13 cellular contexts compared by ENCODE assay signal in the genomic region with DNA sequence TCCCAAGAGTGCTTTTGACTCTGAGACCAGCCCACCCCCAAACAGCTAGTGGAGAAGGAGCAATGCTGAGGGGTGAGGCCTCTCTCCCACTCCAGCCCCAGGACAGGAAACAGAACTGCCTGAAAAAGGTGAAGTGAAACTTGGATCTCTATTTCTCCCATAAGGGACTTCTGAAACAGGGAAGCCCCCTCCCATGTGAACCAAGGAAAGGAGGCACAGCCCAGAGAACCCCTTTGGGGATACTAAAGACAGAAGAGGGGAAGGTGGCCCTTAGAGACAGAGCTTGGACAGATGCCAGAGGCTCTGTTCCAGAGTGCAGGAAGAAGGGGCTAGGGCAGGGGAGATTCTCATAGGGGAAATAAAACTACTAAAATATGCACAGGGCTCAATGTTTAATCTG. TPM values are rescaled to one million over a fixed set of nuclear protein-coding genes. Genes with fewer than 3 reads are reported as not detected.
DNase-seq lines count a peak whose midpoint lies in the region; ATAC-seq and TF ChIP-seq lines count a peak whose summit lies in the region.
"Had no signal": no experiment of that assay in that cellular context is flagged by ENCODE, and none has a peak within 500 bp of the region (broad histone marks: within the 10 kb centered on the region; RNA-seq: fewer than 3 reads in every experiment).

No MANE protein-coding gene starts in this region.

- TF ChIP-seq POLR2A in stomach (IDR thresholded peaks at IDR 0.05): no peak

- H3K27ac Mint-ChIP-seq in MCF 10A (ENCODE audit: low read depth, unreplicated experiment): peak overlapping the region; percentile 49
- H3K27ac Mint-ChIP-seq in T-helper 17 cell: peak overlapping the region; percentile 99
- H3K27ac Mint-ChIP-seq in endothelial cell (ENCODE audit: unreplicated experiment): peak overlapping the region; percentile 78
- no peak overlapping the region for H3K27ac Mint-ChIP-seq in type B pancreatic cell

- dilution Hi-C loops in mammary epithelial cell (cut with HindIII; ENCODE audit: low sequenced_read_pairs): loop anchor here (5.0 kb wide), 1 partner anchor 62 kb away; no protein-coding TSS in a partner anchor

- no peak overlapping the region for H3K9ac ChIP-seq in mammary epithelial cell (ENCODE audit: insufficient read depth, low read length)

- ATAC-seq in T-helper 17 cell: no peak
- ATAC-seq: left lobe of liver had no signal

- peaks cover 6% of the 10 kb centered on the region for H3K36me3 ChIP-seq in mammary epithelial cell (ENCODE audit: insufficient read depth, low read length)
- H3K36me3 ChIP-seq in stomach: peaks cover 19 to 61% (median 54%) of the 10 kb centered on the region in 4 donors

- CTCF ChIA-PET in MCF 10A (lab: Yijun Ruan, JAX): interaction anchor here (0.7 to 7.3 kb wide), 7 partner anchors 34 to 161 kb away, joined by 3 to 158 read pairs (median 3); a partner anchor contains a TSS
- CTCF ChIA-PET in mammary epithelial cell (lab: Charles Lee; ENCODE audit: low non-redundant PET): interaction anchor here (0.9 kb wide), 1 partner anchor 154 kb away, joined by 3 read pairs; no protein-coding TSS in a partner anchor

- no peak overlapping the region for H3K4me2 ChIP-seq in mammary epithelial cell (ENCODE audit: insufficient read depth, low read depth, low read length)
- H3K4me2 ChIP-seq: PC-9 had no signal

- no peaks in the 10 kb centered on the region for H3K27me3 Mint-ChIP-seq in MCF 10A (ENCODE audit: insufficient read depth, unreplicated experiment)
- no peaks in the 10 kb centered on the region for H3K27me3 Mint-ChIP-seq in T-helper 17 cell
- peaks cover 11% of the 10 kb centered on the region for H3K27me3 Mint-ChIP-seq in endothelial cell (ENCODE audit: unreplicated experiment)
- no peaks in the 10 kb centered on the region for H3K27me3 Mint-ChIP-seq in type B pancreatic cell

- intact Hi-C loops in MCF 10A (cut with micrococcal nuclease): loop anchor here (5.0 kb wide), 1 partner anchor 462 kb away; a partner anchor contains a TSS
- intact Hi-C loops in mammary epithelial cell (cut with micrococcal nuclease): loop anchor here (5.0 kb wide), 1 partner anchor 152 kb away; a partner anchor contains a TSS
- intact Hi-C loops in stomach (cut with DNase I; ENCODE audit: low total_unique reads): loop anchor here (10.0 kb wide), 2 partner anchors 65 to 135 kb away; no protein-coding TSS in a partner anchor

- no peak overlapping the region for H2AFZ ChIP-seq in mammary epithelial cell (ENCODE audit: low read depth, low read length)
- H2AFZ ChIP-seq: PC-9 had no signal

- H3K9me3 ChIP-seq in mammary epithelial cell (replicated peaks; ENCODE audit: insufficient read depth, low read length) (no peaks in the 10 kb centered on the region), T-helper 17 cell (ENCODE audit: control insufficient read depth, low read length, poor library complexity, severe bottlenecking) (no peaks in the 10 kb centered on the region), stomach (no peaks in the 10 kb centered on the region)

- peaks cover 48% of the 10 kb centered on the region for H3K36me3 Mint-ChIP-seq in MCF 10A (ENCODE audit: insufficient read depth, unreplicated experiment)
- peaks cover 11% of the 10 kb centered on the region for H3K36me3 Mint-ChIP-seq in T-helper 17 cell (ENCODE audit: low read depth)
- peaks cover 25% of the 10 kb centered on the region for H3K36me3 Mint-ChIP-seq in endothelial cell (ENCODE audit: low read depth, unreplicated experiment)
- peaks cover 14% of the 10 kb centered on the region for H3K36me3 Mint-ChIP-seq in type B pancreatic cell

- no peaks in the 10 kb centered on the region for H4K20me1 ChIP-seq in mammary epithelial cell (ENCODE audit: insufficient read depth, low read length)

- peaks cover 5% of the 10 kb centered on the region for H3K4me1 ChIP-seq in mammary epithelial cell (ENCODE audit: insufficient read depth, low read length)
- peaks cover 3 to 44% (median 15%) of the 10 kb centered on the region in 4 donors for H3K4me1 ChIP-seq in stomach

- no peaks in the 10 kb centered on the region for H3K27me3 ChIP-seq in mammary epithelial cell (ENCODE audit: insufficient read depth, low read length)
- no peaks in the 10 kb centered on the region for H3K27me3 ChIP-seq in stomach

- H3K27ac ChIP-seq in mammary epithelial cell (ENCODE audit: insufficient read depth, low read depth, low read length) (no peak overlapping the region), stomach (peak overlapping the region in 3 of 5 donors; percentile 18 to 36 (median 28))
- H3K27ac ChIP-seq: PC-9 had no signal

- BruUV-seq in MCF 10A (replicated peaks; lab: Mats Ljungman, UMichigan) (no TSS peak), mammary epithelial cell (replicated peaks; lab: Mats Ljungman, UMichigan) (no TSS peak)

- H3K79me2 ChIP-seq in mammary epithelial cell (ENCODE audit: insufficient read depth, low read length): peaks cover 5% of the 10 kb centered on the region

- no peak for TF ChIP-seq CTCF in MCF 10A (IDR thresholded peaks at IDR 0.05; ENCODE audit: unreplicated experiment)
- TF ChIP-seq CTCF in mammary epithelial cell (conservative IDR thresholded peaks at IDR 0.05 in 1 of 2, IDR thresholded peaks at IDR 0.05 in 1 of 2; ENCODE audit: extremely low read depth in 1 of 2, insufficient read depth in 1 of 2, low read depth in 1 of 2, low read length in 2 of 2): no peak
- no peak for TF ChIP-seq CTCF in endothelial cell (IDR thresholded peaks at IDR 0.05; ENCODE audit: unreplicated experiment)
- no peak for TF ChIP-seq CTCF in stomach (IDR thresholded peaks at IDR 0.05)
- no peak for TF ChIP-seq CTCF in type B pancreatic cell (conservative IDR thresholded peaks at IDR 0.05)

- no peaks in the 10 kb centered on the region for H3K9me3 Mint-ChIP-seq in MCF 10A (ENCODE audit: unreplicated experiment)
- no peaks in the 10 kb centered on the region for H3K9me3 Mint-ChIP-seq in endothelial cell (ENCODE audit: unreplicated experiment)
- no peaks in the 10 kb centered on the region for H3K9me3 Mint-ChIP-seq in type B pancreatic cell

- H3K4me3 Mint-ChIP-seq in MCF 10A (ENCODE audit: unreplicated experiment) (no peak overlapping the region), T-helper 17 cell (peak overlapping the region; percentile 68), endothelial cell (ENCODE audit: unreplicated experiment) (peak overlapping the region; percentile 62), type B pancreatic cell (no peak overlapping the region)

- H3K4me3 ChIP-seq in mammary epithelial cell (replicated peaks in 1 of 3; ENCODE audit: insufficient read depth in 1 of 3, low read depth in 2 of 3, low read length in 3 of 3) (no peak overlapping the region), stomach (peak overlapping the region in 1 of 4 donors; percentile 9)
- H3K4me3 ChIP-seq: PC-9 had no signal

- in situ Hi-C loops in mammary epithelial cell (cut with MboI; ENCODE audit: low sequenced_read_pairs in 2 of 2): loop anchor here in 1 of 2 donors (10.0 kb wide), 1 partner anchor 65 kb away; no protein-coding TSS in a partner anchor

- H3K4me1 Mint-ChIP-seq in MCF 10A (ENCODE audit: insufficient read depth, unreplicated experiment) (peaks cover 17% of the 10 kb centered on the region), T-helper 17 cell (peaks cover 45% of the 10 kb centered on the region), endothelial cell (ENCODE audit: unreplicated experiment) (peaks cover 29% of the 10 kb centered on the region), type B pancreatic cell (ENCODE audit: unreplicated experiment) (peaks cover 2% of the 10 kb centered on the region)

- POLR2A ChIA-PET in MCF 10A (lab: Yijun Ruan, JAX): interaction anchor here (0.6 to 2.1 kb wide), 3 partner anchors 56 to 122 kb away, joined by 3 to 7 read pairs (median 3); a partner anchor contains a TSS

- no peak for TF ChIP-seq EP300 in stomach (IDR thresholded peaks at IDR 0.05)

- DNase-seq in MCF 10A (ENCODE audit: unreplicated experiment): no peak
- DNase-seq in mammary epithelial cell: no peak
- no peak for DNase-seq in T-helper 17 cell
- DNase-seq in endothelial cell (ENCODE audit: low spot score): no peak
- DNase-seq in stomach: no peak
- DNase-seq in type B pancreatic cell (ENCODE audit: extremely low spot score, unreplicated experiment): no peak
- no peak for DNase-seq in stimulated activated CD4-positive, alpha-beta T cell treated with anti-CD3 and anti-CD28 coated beads, Interleukin-15, amount 100 ng/mL, for 24 hours
- DNase-seq in NCI-H2107 (lab: John Stamatoyannopoulos, UW): no peak
- DNase-seq: GF-D8; PC-9; stimulated activated CD4-positive, alpha-beta T cell treated with anti-CD3 and anti-CD28 coated beads, Interleukin-2, amount 100 ng/mL, for 24 hours had no signal

RNA-seq across cellular contexts. Expression of a gene that starts 2.9 kb away (rescaled TPM):
- total RNA-seq in MCF 10A (2022): not detected in 2 replicates
- not detected for total RNA-seq in mammary epithelial cell
- not detected for polyA plus RNA-seq in mammary epithelial cell
- not detected for polyA minus RNA-seq in mammary epithelial cell
- total RNA-seq in T-helper 17 cell: 1 to 10 TPM; 3.6 to 5.4 TPM
- 1.6 TPM for total RNA-seq in endothelial cell (ENCODE audit: unreplicated experiment)
- total RNA-seq in stomach: 10 to 100 TPM in 2 of 5 donors, 1 to 10 TPM in 1, not detected in 2; 2.0 to 19.4 (median 15.2) TPM
- 1 to 10 TPM; 3.2 to 9.5 (median 4.1) TPM for polyA plus RNA-seq in stomach
- total RNA-seq in type B pancreatic cell (ENCODE audit: low replicate concordance): not detected in 2 replicates
- total RNA-seq: osteocyte, PC-9 had no signal

RNA-seq across cellular contexts. Expression of a gene that starts 6.3 kb away (rescaled TPM):
- total RNA-seq in MCF 10A (2022) (14.4 and 22.3 TPM in 2 replicates), mammary epithelial cell (1 to 10 TPM; 7.3 to 9.7 TPM), T-helper 17 cell (under 1 TPM; 0.39 to 0.70 TPM), endothelial cell (ENCODE audit: unreplicated experiment) (7.5 TPM), stomach (10 to 100 TPM in 1 of 5 donors, 1 to 10 TPM in 4; 1.7 to 10.3 (median 4.5) TPM), type B pancreatic cell (ENCODE audit: low replicate concordance) (8.9 and 12.3 TPM in 2 replicates)
- polyA plus RNA-seq in mammary epithelial cell (3.8 TPM), stomach (1 to 10 TPM; 4.0 to 5.3 (median 4.7) TPM)
- 21.4 TPM for polyA minus RNA-seq in mammary epithelial cell

RNA-seq across cellular contexts. Expression of a gene that starts 6.6 kb away (rescaled TPM):
- total RNA-seq in MCF 10A (2022) (88.5 and 93.0 TPM in 2 replicates), mammary epithelial cell (10 to 100 TPM; 24.8 to 47.6 TPM), T-helper 17 cell (10 to 100 TPM; 33.7 to 37.8 TPM), endothelial cell (ENCODE audit: unreplicated experiment) (48.3 TPM), stomach (10 to 100 TPM in 3 of 5 donors, 1 to 10 TPM in 2; 4.5 to 57.8 (median 12.0) TPM), type B pancreatic cell (ENCODE audit: low replicate concordance) (39.3 and 42.1 TPM in 2 replicates)
- polyA plus RNA-seq in mammary epithelial cell (30.1 TPM), stomach (10 to 100 TPM; 35.2 to 66.3 (median 64.5) TPM)
- polyA minus RNA-seq in mammary epithelial cell: 20.5 TPM

RNA-seq across cellular contexts. Expression of a gene that starts 12.9 kb away (rescaled TPM):
- total RNA-seq in MCF 10A (2022): 2.3 and 9.5 TPM in 2 replicates
- 1 to 10 TPM in 1 of 2 donors, under 1 TPM in 1; 0.50 to 1.6 TPM for total RNA-seq in mammary epithelial cell
- polyA plus RNA-seq in mammary epithelial cell: 0.44 TPM
- polyA minus RNA-seq in mammary epithelial cell: 0.10 TPM
- 10 to 100 TPM in 1 of 2 donors, 1 to 10 TPM in 1; 9.5 to 11.3 TPM for total RNA-seq in T-helper 17 cell
- 214 TPM for total RNA-seq in endothelial cell (ENCODE audit: unreplicated experiment)
- 10 to 100 TPM in 2 of 5 donors, 1 to 10 TPM in 3; 4.4 to 12.3 (median 8.1) TPM for total RNA-seq in stomach
- polyA plus RNA-seq in stomach: 10 to 100 TPM in 2 of 3 donors, 1 to 10 TPM in 1; 7.1 to 13.9 (median 13.0) TPM
- total RNA-seq in type B pancreatic cell (ENCODE audit: low replicate concordance): 10.6 and 37.1 TPM in 2 replicates

RNA-seq across cellular contexts. Expression of a gene that starts 16.4 kb away (rescaled TPM):
- 1.1 TPM in 1 of 2 replicates, not detected in the other for total RNA-seq in MCF 10A (2022)
- not detected for total RNA-seq in mammary epithelial cell
- polyA plus RNA-seq in mammary epithelial cell: 0.23 TPM
- not detected for polyA minus RNA-seq in mammary epithelial cell
- total RNA-seq in T-helper 17 cell: 1 to 10 TPM; 1.0 to 3.0 TPM
- 1.1 TPM for total RNA-seq in endothelial cell (ENCODE audit: unreplicated experiment)
- not detected for total RNA-seq in stomach
- polyA plus RNA-seq in stomach: 1 to 10 TPM in 1 of 3 donors, not detected in 2; 1.2 TPM
- total RNA-seq in type B pancreatic cell (ENCODE audit: low replicate concordance): 1.9 TPM in 2 replicates
- total RNA-seq: osteocyte, PC-9 had no signal

Comparison
In these comparisons a context has a peak if more than half of its experiments do, and no peak if none do; other contexts are left out.
1. H3K4me3 Mint-ChIP-seq: peak in T-helper 17 cell (single experiment) and endothelial cell (single experiment); none in MCF 10A (single experiment) and type B pancreatic cell (single experiment).